In genomic region chr11:70863988-70864387, GRCh38 we compare ENCODE assay signal across 17 cellular contexts.
A peak's percentile ranks its signal among the peaks of the same experiment; 100 is the strongest.
DNase-seq lines count a peak whose midpoint lies in the region; TF ChIP-seq lines count a peak whose summit lies in the region.
"Had no signal": no experiment of that assay in that cellular context is flagged by ENCODE, and none has a peak within 500 bp of the region (broad histone marks: within the 10 kb centered on the region; RNA-seq: fewer than 3 reads in every experiment).

No MANE protein-coding gene starts in this region.

- POLR2A ChIA-PET in GM10248 (lab: Yijun Ruan, JAX): no interaction called here

- H3K36me3 Mint-ChIP-seq in brain: no peaks in the 10 kb centered on the region
- H3K36me3 Mint-ChIP-seq: CD4-positive, alpha-beta memory T cell had no signal

- peak overlapping the region in 3 of 5 experiments; percentile 23 to 90 (median 88) for H3K27ac Mint-ChIP-seq in brain
- H3K27ac Mint-ChIP-seq: CD4-positive, alpha-beta memory T cell had no signal

- H3K4me1 Mint-ChIP-seq in brain: peaks cover 39% of the 10 kb centered on the region
- H3K4me1 Mint-ChIP-seq: CD4-positive, alpha-beta memory T cell had no signal

- no peak for TF ChIP-seq CTCF in brain (conservative IDR thresholded peaks at IDR 0.05)
- TF ChIP-seq CTCF in GM10248 (IDR thresholded peaks at IDR 0.05; ENCODE audit: control extremely low read depth, extremely low read depth, low read depth, missing control alignments): no peak

- CTCF ChIA-PET in GM10248 (lab: Yijun Ruan, JAX): no interaction called here

- peak; percentile 38 for DNase-seq in NCI-H748 (lab: John Stamatoyannopoulos, UW; ENCODE audit: unreplicated experiment)
- DNase-seq in NCI-H748 treated with DMSO at 0.1 percent for 48 hours (lab: John Stamatoyannopoulos, UW): no peak
- DNase-seq in superior temporal gyrus (ENCODE audit: extremely low spot score): peak; percentile 21
- DNase-seq in NCI-H146 (lab: John Stamatoyannopoulos, UW): no peak
- no peak for DNase-seq in GM10248 (ENCODE audit: extremely low spot score)
- DNase-seq: 8988T; ACHN; AML-193; C1 segment of cervical spinal cord; CD4-positive, alpha-beta memory T cell; COR-L47; DMS153; DND-41; GM23248; H7; HCEC 1CT had no signal

- peaks cover 3% of the 10 kb centered on the region for H3K27me3 Mint-ChIP-seq in brain

- peak overlapping the region in 3 of 5 experiments; percentile 1 to 58 (median 36) for H3K4me3 Mint-ChIP-seq in brain
- H3K4me3 Mint-ChIP-seq: CD4-positive, alpha-beta memory T cell had no signal

- H3K9me3 Mint-ChIP-seq in brain: peaks cover 0 to 15% (median 0%) of the 10 kb centered on the region in 5 experiments

Comparison
In these comparisons a context has a peak if more than half of its experiments do, and no peak if none do; other contexts are left out.
1. DNase-seq: peak in NCI-H748 (single experiment) and superior temporal gyrus (single experiment); none in NCI-H748 treated with DMSO at 0.1 percent for 48 hours (single experiment), NCI-H146 (single experiment) and GM10248 (single experiment).